Comparison of ENCODE assay signal across 10 cellular contexts in genomic region chr3:177694951-177695350, GRCh38.
"Had no signal": no experiment of that assay in that cellular context is flagged by ENCODE, and none has a peak within 500 bp of the region (broad histone marks: within the 10 kb centered on the region; RNA-seq: fewer than 3 reads in every experiment).

No MANE protein-coding gene starts in this region.

- H3K36me3 ChIP-seq: adrenal gland, cardiac muscle cell, gastroesophageal sphincter, heart right ventricle, thyroid gland had no signal

- H3K4me1 Mint-ChIP-seq: activated T-helper 17 cell treated with anti-CD3 and anti-CD28 coated beads, Interleukin-2, amount 50 U/mL, for 72 hours; stimulated activated effector memory CD8-positive, alpha-beta T cell treated with anti-CD3 and anti-CD28 coated beads, Interleukin-12 subunit alpha, Interleukin-12 subunit beta, amount 100 ng/mL, for 72 hours had no signal

- H3K27ac ChIP-seq: adrenal gland, cardiac muscle cell, gastroesophageal sphincter, thyroid gland had no signal

- H3K4me3 ChIP-seq: adrenal gland, cardiac muscle cell, gastroesophageal sphincter, heart right ventricle, thyroid gland had no signal

- H3K27me3 Mint-ChIP-seq: activated naive CD4-positive, alpha-beta T cell treated with anti-CD3 and anti-CD28 coated beads, Interleukin-2, amount 10 ng/mL, durations not matched to agents 7 days and 5 days; activated T-helper 17 cell treated with anti-CD3 and anti-CD28 coated beads, Interleukin-2, amount 50 U/mL, for 72 hours had no signal

- H3K27ac Mint-ChIP-seq: activated naive CD4-positive, alpha-beta T cell treated with anti-CD3 and anti-CD28 coated beads, Interleukin-2, amount 10 ng/mL, durations not matched to agents 7 days and 5 days; activated T-helper 17 cell treated with anti-CD3 and anti-CD28 coated beads, Interleukin-2, amount 50 U/mL, for 72 hours; stimulated activated effector memory CD8-positive, alpha-beta T cell treated with anti-CD3 and anti-CD28 coated beads, Interleukin-12 subunit alpha, Interleukin-12 subunit beta, amount 100 ng/mL, for 72 hours had no signal

- ATAC-seq: activated T-helper 17 cell treated with anti-CD3 and anti-CD28 coated beads, Interleukin-2, amount 50 U/mL, for 72 hours; gastroesophageal sphincter; stimulated activated effector memory CD8-positive, alpha-beta T cell treated with anti-CD3 and anti-CD28 coated beads, Interleukin-12 subunit alpha, Interleukin-12 subunit beta, amount 100 ng/mL, for 72 hours had no signal

- H3K9me3 Mint-ChIP-seq: activated naive CD4-positive, alpha-beta T cell treated with anti-CD3 and anti-CD28 coated beads, Interleukin-2, amount 10 ng/mL, durations not matched to agents 7 days and 5 days; activated T-helper 17 cell treated with anti-CD3 and anti-CD28 coated beads, Interleukin-2, amount 50 U/mL, for 72 hours; stimulated activated effector memory CD8-positive, alpha-beta T cell treated with anti-CD3 and anti-CD28 coated beads, Interleukin-12 subunit alpha, Interleukin-12 subunit beta, amount 100 ng/mL, for 72 hours had no signal

- DNase-seq: activated CD4-positive, alpha-beta T cell treated with anti-CD3 and anti-CD28 coated beads for 1 hour; activated CD4-positive, alpha-beta T cell treated with anti-CD3 and anti-CD28 coated beads, Interleukin-2, amount 50 U/mL, for 4 hours; activated naive CD4-positive, alpha-beta T cell treated with anti-CD3 and anti-CD28 coated beads, Interleukin-2, amount 10 ng/mL, durations not matched to agents 7 days and 5 days; adrenal gland; thyroid gland had no signal

- H3K27me3 ChIP-seq: adrenal gland, cardiac muscle cell, gastroesophageal sphincter, heart right ventricle, thyroid gland had no signal

- H3K36me3 Mint-ChIP-seq: activated naive CD4-positive, alpha-beta T cell treated with anti-CD3 and anti-CD28 coated beads, Interleukin-2, amount 10 ng/mL, durations not matched to agents 7 days and 5 days; stimulated activated effector memory CD8-positive, alpha-beta T cell treated with anti-CD3 and anti-CD28 coated beads, Interleukin-12 subunit alpha, Interleukin-12 subunit beta, amount 100 ng/mL, for 72 hours had no signal

- H3K4me1 ChIP-seq: adrenal gland, gastroesophageal sphincter, thyroid gland had no signal

- H3K4me3 Mint-ChIP-seq: activated naive CD4-positive, alpha-beta T cell treated with anti-CD3 and anti-CD28 coated beads, Interleukin-2, amount 10 ng/mL, durations not matched to agents 7 days and 5 days; activated T-helper 17 cell treated with anti-CD3 and anti-CD28 coated beads, Interleukin-2, amount 50 U/mL, for 72 hours; stimulated activated effector memory CD8-positive, alpha-beta T cell treated with anti-CD3 and anti-CD28 coated beads, Interleukin-12 subunit alpha, Interleukin-12 subunit beta, amount 100 ng/mL, for 72 hours had no signal

- H3K9me3 ChIP-seq: adrenal gland, gastroesophageal sphincter, heart right ventricle, thyroid gland had no signal
